20 cellular contexts compared by ENCODE assay signal in genomic region chr19:10143700-10144099, GRCh38. TPM values are rescaled to one million over a fixed set of nuclear protein-coding genes. Genes with fewer than 3 reads are reported as not detected.
DNase-seq lines count a peak whose midpoint lies in the region; ATAC-seq and TF ChIP-seq lines count a peak whose summit lies in the region.
"Had no signal": no experiment of that assay in that cellular context is flagged by ENCODE, and none has a peak within 500 bp of the region (broad histone marks: within the 10 kb centered on the region; RNA-seq: fewer than 3 reads in every experiment).

No MANE protein-coding gene starts in this region.

- TF ChIP-seq CTCF in CD14-positive monocyte (IDR thresholded peaks at IDR 0.05) = no peak

- no peaks in the 10 kb centered on the region for H3K27me3 ChIP-seq in CD4-positive, alpha-beta memory T cell (ENCODE audit: insufficient read depth, low read length)
- H3K27me3 ChIP-seq: brain microvascular endothelial cell, upper lobe of left lung had no signal

- H3K4me1 Mint-ChIP-seq in CD14-positive monocyte = no peaks in the 10 kb centered on the region
- H3K4me1 Mint-ChIP-seq in CD4-positive, alpha-beta memory T cell = peaks cover 18 to 52% (median 41%) of the 10 kb centered on the region in 4 donors
- H3K4me1 Mint-ChIP-seq in activated T-helper 2 cell treated with anti-CD3 and anti-CD28 coated beads, Interferon-gamma antibody, Interleukin-2, Interleukin-4, amounts not matched to agents 10 μg/mL and 5 μg/mL and 100 μg/mL, durations not matched to agents 14 hours and 24 hours and 36 hours (ENCODE audit: low read depth) = peaks cover 13% of the 10 kb centered on the region
- H3K4me1 Mint-ChIP-seq in stimulated activated naive B cell treated with anti-CD40 and anti-IgM and Interleukin-4, amounts not matched to agents 10 μg/mL and 1 μg/mL and 100 μg/mL, for 72 hours = peaks cover 0 to 5% of the 10 kb centered on the region in 2 donors
- H3K4me1 Mint-ChIP-seq: naive B cell had no signal

- POLR2A ChIA-PET in CD4-positive, alpha-beta memory T cell (lab: Charles Lee; ENCODE audit: partially characterized antibody) = interaction anchor here (0.9 to 4.3 kb wide), 22 partner anchors 11 to 509 kb away, joined by 3 to 38 read pairs (median 9); partner anchors contain the start of genes ANGPTL6, DNMT1, EIF3G and KRI1

- H3K4me3 Mint-ChIP-seq in CD14-positive monocyte = no peak overlapping the region
- peak overlapping the region in 7 of 8 donors; percentile 51 to 92 (median 82) for H3K4me3 Mint-ChIP-seq in CD4-positive, alpha-beta memory T cell
- no peak overlapping the region for H3K4me3 Mint-ChIP-seq in activated T-helper 2 cell treated with anti-CD3 and anti-CD28 coated beads, Interferon-gamma antibody, Interleukin-2, Interleukin-4, amounts not matched to agents 10 μg/mL and 5 μg/mL and 100 μg/mL, durations not matched to agents 14 hours and 24 hours and 36 hours (ENCODE audit: low read depth)
- no peak overlapping the region for H3K4me3 Mint-ChIP-seq in stimulated activated naive B cell treated with anti-CD40 and anti-IgM and Interleukin-4, amounts not matched to agents 10 μg/mL and 1 μg/mL and 100 μg/mL, for 72 hours
- H3K4me3 Mint-ChIP-seq: memory B cell, naive B cell had no signal

- no peaks in the 10 kb centered on the region for H3K9me3 ChIP-seq in CD4-positive, alpha-beta memory T cell (ENCODE audit: control insufficient read depth in 1 of 2, low read length in 2 of 2)
- H3K9me3 ChIP-seq: Caco-2, upper lobe of left lung had no signal

- H3K27ac ChIP-seq in CD4-positive, alpha-beta memory T cell (ENCODE audit: low read depth, low read length) = peak overlapping the region; percentile 66
- H3K27ac ChIP-seq: brain microvascular endothelial cell, parathyroid adenoma had no signal

- peaks cover 51% of the 10 kb centered on the region for H3K4me1 ChIP-seq in CD4-positive, alpha-beta memory T cell (ENCODE audit: insufficient read depth, low read length)
- H3K4me1 ChIP-seq: Caco-2, parathyroid adenoma had no signal

- H3K27me3 Mint-ChIP-seq in CD14-positive monocyte (ENCODE audit: low read depth in 3 of 3) = no peaks in the 10 kb centered on the region
- H3K27me3 Mint-ChIP-seq in CD4-positive, alpha-beta memory T cell = no peaks in the 10 kb centered on the region
- H3K27me3 Mint-ChIP-seq in activated T-helper 2 cell treated with anti-CD3 and anti-CD28 coated beads, Interferon-gamma antibody, Interleukin-2, Interleukin-4, amounts not matched to agents 10 μg/mL and 5 μg/mL and 100 μg/mL, durations not matched to agents 14 hours and 24 hours and 36 hours (ENCODE audit: low read depth) = no peaks in the 10 kb centered on the region
- H3K27me3 Mint-ChIP-seq in stimulated activated naive B cell treated with anti-CD40 and anti-IgM and Interleukin-4, amounts not matched to agents 10 μg/mL and 1 μg/mL and 100 μg/mL, for 72 hours = no peaks in the 10 kb centered on the region
- H3K27me3 Mint-ChIP-seq: memory B cell, naive B cell had no signal

- H3K9me3 Mint-ChIP-seq in CD14-positive monocyte = no peaks in the 10 kb centered on the region
- peaks cover 0 to 2% (median 0%) of the 10 kb centered on the region in 8 donors for H3K9me3 Mint-ChIP-seq in CD4-positive, alpha-beta memory T cell
- no peaks in the 10 kb centered on the region for H3K9me3 Mint-ChIP-seq in activated T-helper 2 cell treated with anti-CD3 and anti-CD28 coated beads, Interferon-gamma antibody, Interleukin-2, Interleukin-4, amounts not matched to agents 10 μg/mL and 5 μg/mL and 100 μg/mL, durations not matched to agents 14 hours and 24 hours and 36 hours
- no peaks in the 10 kb centered on the region for H3K9me3 Mint-ChIP-seq in stimulated activated naive B cell treated with anti-CD40 and anti-IgM and Interleukin-4, amounts not matched to agents 10 μg/mL and 1 μg/mL and 100 μg/mL, for 72 hours
- H3K9me3 Mint-ChIP-seq: memory B cell, naive B cell had no signal

- H3K4me3 ChIP-seq in CD4-positive, alpha-beta memory T cell (ENCODE audit: low read length in 2 of 2) = peak overlapping the region in 1 of 2 donors; percentile 44
- H3K4me3 ChIP-seq: upper lobe of left lung had no signal

- H3K27ac Mint-ChIP-seq in CD14-positive monocyte = peak overlapping the region in 4 of 7 donors; percentile 30 to 61 (median 46)
- H3K27ac Mint-ChIP-seq in CD4-positive, alpha-beta memory T cell = peak overlapping the region; percentile 93 to 100 (median 99)
- H3K27ac Mint-ChIP-seq in activated T-helper 2 cell treated with anti-CD3 and anti-CD28 coated beads, Interferon-gamma antibody, Interleukin-2, Interleukin-4, amounts not matched to agents 10 μg/mL and 5 μg/mL and 100 μg/mL, durations not matched to agents 14 hours and 24 hours and 36 hours = peak overlapping the region; percentile 42
- H3K27ac Mint-ChIP-seq in stimulated activated naive B cell treated with anti-CD40 and anti-IgM and Interleukin-4, amounts not matched to agents 10 μg/mL and 1 μg/mL and 100 μg/mL, for 72 hours = no peak overlapping the region
- H3K27ac Mint-ChIP-seq: memory B cell, naive B cell had no signal

- H3K36me3 Mint-ChIP-seq in CD14-positive monocyte = peaks cover 77 to 100% of the 10 kb centered on the region in 2 donors
- H3K36me3 Mint-ChIP-seq in CD4-positive, alpha-beta memory T cell = peaks cover 52 to 65% of the 10 kb centered on the region in 2 donors
- peaks cover 84% of the 10 kb centered on the region for H3K36me3 Mint-ChIP-seq in activated T-helper 2 cell treated with anti-CD3 and anti-CD28 coated beads, Interferon-gamma antibody, Interleukin-2, Interleukin-4, amounts not matched to agents 10 μg/mL and 5 μg/mL and 100 μg/mL, durations not matched to agents 14 hours and 24 hours and 36 hours (ENCODE audit: low read depth)
- peaks cover 54 to 65% of the 10 kb centered on the region in 2 donors for H3K36me3 Mint-ChIP-seq in stimulated activated naive B cell treated with anti-CD40 and anti-IgM and Interleukin-4, amounts not matched to agents 10 μg/mL and 1 μg/mL and 100 μg/mL, for 72 hours

- ATAC-seq in esophagus mucosa = peak; percentile 55
- ATAC-seq in GM21619 (IDR thresholded peaks at IDR 0.05; ENCODE audit: unreplicated experiment) = no peak
- ATAC-seq in stimulated activated naive B cell treated with anti-CD40 and anti-IgM and Interleukin-4, amounts not matched to agents 10 μg/mL and 1 μg/mL and 100 μg/mL, for 72 hours (replicated peaks) = no peak

- CTCF ChIA-PET in CD4-positive, alpha-beta memory T cell (lab: Charles Lee; ENCODE audit: partially characterized antibody) = interaction anchor here (1.2 to 4.8 kb wide), 16 partner anchors 11 to 116 kb away, joined by 3 to 23 read pairs (median 6); partner anchors contain the start of genes EIF3G and P2RY11

- no peak for DNase-seq in CD14-positive monocyte (ENCODE audit: low spot score)
- peak in 4 of 5 donors; percentile 12 to 28 (median 18) for DNase-seq in CD4-positive, alpha-beta memory T cell
- no peak for DNase-seq in activated T-helper 2 cell treated with anti-CD3 and anti-CD28 coated beads, Interferon-gamma antibody, Interleukin-2, Interleukin-4, amounts not matched to agents 10 μg/mL and 5 μg/mL and 100 μg/mL, durations not matched to agents 14 hours and 24 hours and 36 hours (ENCODE audit: low spot score)
- no peak for DNase-seq in NCI-H748 treated with DMSO at 0.1 percent for 48 hours (lab: John Stamatoyannopoulos, UW)
- DNase-seq in dermis blood vessel endothelial cell = no peak
- no peak for DNase-seq in stimulated activated naive B cell treated with anti-CD40 and anti-IgM and Interleukin-4, amounts not matched to agents 10 μg/mL and 1 μg/mL and 100 μg/mL, for 72 hours
- DNase-seq: brain microvascular endothelial cell, Caco-2, kidney, naive B cell, NCI-H1092, NCI-H2081 treated with DMSO at 0.1 percent for 48 hours, upper lobe of left lung had no signal

- peaks cover 54% of the 10 kb centered on the region for H3K36me3 ChIP-seq in CD4-positive, alpha-beta memory T cell (ENCODE audit: insufficient read depth, low read length)

- intact Hi-C loops in CD14-positive monocyte (cut with micrococcal nuclease) = no loop called here
- intact Hi-C loops in CD4-positive, alpha-beta memory T cell (cut with micrococcal nuclease) = loop anchor here (2.0 to 5.0 kb wide), 2 partner anchors 37 to 89 kb away; partner anchors contain the start of genes PPAN and S1PR2
- intact Hi-C loops in activated T-helper 2 cell treated with anti-CD3 and anti-CD28 coated beads, Interferon-gamma antibody, Interleukin-2, Interleukin-4, amounts not matched to agents 10 μg/mL and 5 μg/mL and 100 μg/mL, durations not matched to agents 14 hours and 24 hours and 36 hours (cut with micrococcal nuclease) = no loop called here

RNA-seq across cellular contexts. Expression of gene EIF3G, which starts 24.0 kb away (rescaled TPM):
- 100 to 1,000 TPM; 148 to 166 TPM for polyA plus RNA-seq in CD14-positive monocyte
- total RNA-seq in CD4-positive, alpha-beta memory T cell = 100 to 1,000 TPM; 306 to 315 TPM
- 100 to 1,000 TPM; 226 to 239 TPM for polyA plus RNA-seq in CD4-positive, alpha-beta memory T cell
- total RNA-seq in activated T-helper 2 cell treated with anti-CD3 and anti-CD28 coated beads, Interferon-gamma antibody, Interleukin-2, Interleukin-4, amounts not matched to agents 10 μg/mL and 5 μg/mL and 100 μg/mL, durations not matched to agents 14 hours and 24 hours and 36 hours = 303 and 306 TPM in 2 replicates
- total RNA-seq in esophagus mucosa (166 TPM), dermis blood vessel endothelial cell (307 and 366 TPM in 2 replicates)

RNA-seq across cellular contexts. Expression of gene P2RY11, which starts 32.2 kb away (rescaled TPM):
- under 1 TPM; 0.50 to 0.69 TPM for polyA plus RNA-seq in CD14-positive monocyte
- 10 to 100 TPM; 42.6 to 49.7 TPM for total RNA-seq in CD4-positive, alpha-beta memory T cell
- 1 to 10 TPM in 1 of 2 donors, under 1 TPM in 1; 0.24 to 4.7 TPM for polyA plus RNA-seq in CD4-positive, alpha-beta memory T cell
- 41.8 and 46.5 TPM in 2 replicates for total RNA-seq in activated T-helper 2 cell treated with anti-CD3 and anti-CD28 coated beads, Interferon-gamma antibody, Interleukin-2, Interleukin-4, amounts not matched to agents 10 μg/mL and 5 μg/mL and 100 μg/mL, durations not matched to agents 14 hours and 24 hours and 36 hours
- total RNA-seq in esophagus mucosa (4.8 TPM), dermis blood vessel endothelial cell (2.6 and 4.6 TPM in 2 replicates)

RNA-seq across cellular contexts. Expression of gene PPAN, which starts 37.5 kb away (rescaled TPM):
- 1 to 10 TPM; 7.2 to 7.6 TPM for polyA plus RNA-seq in CD14-positive monocyte
- total RNA-seq in CD4-positive, alpha-beta memory T cell = 100 to 1,000 TPM in 1 of 2 experiments, 10 to 100 TPM in 1; 92.5 to 102 TPM
- polyA plus RNA-seq in CD4-positive, alpha-beta memory T cell = 10 to 100 TPM; 14.5 to 51.1 TPM
- total RNA-seq in activated T-helper 2 cell treated with anti-CD3 and anti-CD28 coated beads, Interferon-gamma antibody, Interleukin-2, Interleukin-4, amounts not matched to agents 10 μg/mL and 5 μg/mL and 100 μg/mL, durations not matched to agents 14 hours and 24 hours and 36 hours = 160 and 162 TPM in 2 replicates
- total RNA-seq in esophagus mucosa (32.3 TPM), dermis blood vessel endothelial cell (23.4 and 25.4 TPM in 2 replicates)

RNA-seq across cellular contexts. Expression of gene ANGPTL6, which starts 41.2 kb away (rescaled TPM):
- polyA plus RNA-seq in CD14-positive monocyte = not detected
- under 1 TPM; 0.52 to 0.83 TPM for total RNA-seq in CD4-positive, alpha-beta memory T cell
- polyA plus RNA-seq in CD4-positive, alpha-beta memory T cell = under 1 TPM; 0.19 to 0.29 TPM
- total RNA-seq in activated T-helper 2 cell treated with anti-CD3 and anti-CD28 coated beads, Interferon-gamma antibody, Interleukin-2, Interleukin-4, amounts not matched to agents 10 μg/mL and 5 μg/mL and 100 μg/mL, durations not matched to agents 14 hours and 24 hours and 36 hours = 7.7 and 8.0 TPM in 2 replicates
- total RNA-seq in esophagus mucosa (not detected), dermis blood vessel endothelial cell (0.28 and 0.68 TPM in 2 replicates)
- total RNA-seq: frontal cortex, NCI-H460, sciatic nerve had no signal

RNA-seq across cellular contexts. Expression of gene DNMT1, which starts 51.1 kb away (rescaled TPM):
- polyA plus RNA-seq in CD14-positive monocyte = 10 to 100 TPM; 17.6 to 19.0 TPM
- total RNA-seq in CD4-positive, alpha-beta memory T cell = 100 to 1,000 TPM; 208 to 250 TPM
- polyA plus RNA-seq in CD4-positive, alpha-beta memory T cell = 100 to 1,000 TPM in 1 of 2 donors, 10 to 100 TPM in 1; 53.5 to 166 TPM
- total RNA-seq in activated T-helper 2 cell treated with anti-CD3 and anti-CD28 coated beads, Interferon-gamma antibody, Interleukin-2, Interleukin-4, amounts not matched to agents 10 μg/mL and 5 μg/mL and 100 μg/mL, durations not matched to agents 14 hours and 24 hours and 36 hours = 367 and 370 TPM in 2 replicates
- 63.7 TPM for total RNA-seq in esophagus mucosa
- total RNA-seq in dermis blood vessel endothelial cell = 37.9 and 67.9 TPM in 2 replicates

Comparison
In these comparisons a context has a peak if more than half of its experiments do, and no peak if none do; other contexts are left out.
1. DNase-seq: peak in CD4-positive, alpha-beta memory T cell (4 of 5); none in CD14-positive monocyte (single experiment), activated T-helper 2 cell treated with anti-CD3 and anti-CD28 coated beads, Interferon-gamma antibody, Interleukin-2, Interleukin-4, amounts not matched to agents 10 μg/mL and 5 μg/mL and 100 μg/mL, durations not matched to agents 14 hours and 24 hours and 36 hours (single experiment), NCI-H748 treated with DMSO at 0.1 percent for 48 hours (single experiment), dermis blood vessel endothelial cell (single experiment) and stimulated activated naive B cell treated with anti-CD40 and anti-IgM and Interleukin-4, amounts not matched to agents 10 μg/mL and 1 μg/mL and 100 μg/mL, for 72 hours (single experiment).
2. H3K4me3 Mint-ChIP-seq: peak in CD4-positive, alpha-beta memory T cell (7 of 8); none in CD14-positive monocyte (0 of 2), activated T-helper 2 cell treated with anti-CD3 and anti-CD28 coated beads, Interferon-gamma antibody, Interleukin-2, Interleukin-4, amounts not matched to agents 10 μg/mL and 5 μg/mL and 100 μg/mL, durations not matched to agents 14 hours and 24 hours and 36 hours (single experiment) and stimulated activated naive B cell treated with anti-CD40 and anti-IgM and Interleukin-4, amounts not matched to agents 10 μg/mL and 1 μg/mL and 100 μg/mL, for 72 hours (0 of 2).